In genomic region chr18:77009675-77010074, GRCh38 we compare ENCODE assay signal across 19 cellular contexts.
"Had no signal": no experiment of that assay in that cellular context is flagged by ENCODE, and none has a peak within 500 bp of the region (broad histone marks: within the 10 kb centered on the region; RNA-seq: fewer than 3 reads in every experiment).

No MANE protein-coding gene starts in this region.

- H3K27me3 ChIP-seq: right atrium auricular region, stomach, thyroid gland, uterus had no signal

- H3K4me2 ChIP-seq: SK-N-SH had no signal

- H3K36me3 ChIP-seq: right atrium auricular region, thyroid gland, uterus had no signal

- H3K9ac ChIP-seq: SK-N-SH had no signal

- ATAC-seq: naive thymus-derived CD8-positive, alpha-beta T cell had no signal

- H3K4me3 ChIP-seq: coronary artery, right atrium auricular region, stomach, thyroid gland, uterus had no signal

- DNase-seq: activated B cell treated with CpG ODN at 0.5 μM for 24 hours; activated CD4-positive, alpha-beta T cell treated with anti-CD3 and anti-CD28 coated beads, Interleukin-2, amount 50 U/mL, for 1 hour; activated CD8-positive, alpha-beta memory T cell treated with anti-CD3 and anti-CD28 coated beads for 24 hours; activated naive CD4-positive, alpha-beta T cell treated with anti-CD3 and anti-CD28 coated beads for 36 hours; activated T-cell treated with anti-CD3 and anti-CD28 coated beads for 4 hours; effector CD8-positive, alpha-beta T cell; foreskin fibroblast; hippocampal formation; mesenchymal stem cell; naive thymus-derived CD8-positive, alpha-beta T cell; occipital lobe; SK-N-SH; stimulated activated CD4-positive, alpha-beta T cell treated with anti-CD3 and anti-CD28 coated beads, Interleukin-15, amount 100 ng/mL, for 24 hours; stimulated activated CD4-positive, alpha-beta T cell treated with anti-CD3 and anti-CD28 coated beads, Interleukin-4, amount 100 ng/mL, for 1 hour; stomach; thyroid gland; uterus had no signal

- H3K27ac ChIP-seq: coronary artery, right atrium auricular region, stomach, thyroid gland, uterus had no signal

- H3K9me3 ChIP-seq: right atrium auricular region, SK-N-SH, stomach, thyroid gland, uterus had no signal

- H3K4me1 ChIP-seq: uterus had no signal
